9 cellular contexts compared by ENCODE assay signal in genomic region chr1:107750364-107750959, GRCh38.
DNase-seq lines count a peak whose midpoint lies in the region; ATAC-seq and TF ChIP-seq lines count a peak whose summit lies in the region.
"Had no signal": no experiment of that assay in that cellular context is flagged by ENCODE, and none has a peak within 500 bp of the region (broad histone marks: within the 10 kb centered on the region; RNA-seq: fewer than 3 reads in every experiment).

No MANE protein-coding gene starts in this region.

- POLR2A ChIA-PET in HEK293 (lab: Yijun Ruan, JAX), result no interaction called here
- POLR2A ChIA-PET in activated CD8-positive, alpha-beta T cell treated with anti-CD3 and anti-CD28 coated beads for 36 hours (lab: Charles Lee), result no interaction called here

- peak; percentile 51; the same call in 1 of the 2 replicates for TF ChIP-seq CTCF in HEK293 (tag by site-specific recombination; IDR thresholded peaks at IDR 0.05)
- TF ChIP-seq CTCF in activated CD8-positive, alpha-beta T cell treated with anti-CD3 and anti-CD28 coated beads for 36 hours (IDR thresholded peaks at IDR 0.05), result peak; percentile 72

- DNase-seq in DMS114 treated with DMSO at 0.1 percent for 48 hours (lab: John Stamatoyannopoulos, UW; ENCODE audit: unreplicated experiment) (peak; percentile 30), NCI-H226 (peak; percentile 26), glomerular visceral epithelial cell (ENCODE audit: extremely low spot score) (peak; percentile 70), retina (peak; percentile 68)
- peak; percentile 74 for DNase-seq in activated CD8-positive, alpha-beta T cell treated with anti-CD3 and anti-CD28 coated beads for 36 hours
- no peak for DNase-seq in activated T-helper 2 cell treated with anti-CD3 and anti-CD28 coated beads, Interferon-gamma antibody, Interleukin-2, Interleukin-4, amounts not matched to agents 10 μg/mL and 5 μg/mL and 100 μg/mL, durations not matched to agents 14 hours and 24 hours and 36 hours (ENCODE audit: low spot score)
- DNase-seq: activated B cell treated with CpG ODN at 0.5 μM for 24 hours had no signal

- no peak overlapping the region for H3K27ac ChIP-seq in HEK293 (ENCODE audit: extremely low read depth, low read depth, low read length)

- H3K4me1 ChIP-seq in HEK293 (ENCODE audit: control insufficient read depth, insufficient read depth, low read length), result no peaks in the 10 kb centered on the region

- peaks cover 8% of the 10 kb centered on the region for H3K36me3 Mint-ChIP-seq in activated CD8-positive, alpha-beta T cell treated with anti-CD3 and anti-CD28 coated beads for 36 hours (ENCODE audit: low read depth)
- no peaks in the 10 kb centered on the region for H3K36me3 Mint-ChIP-seq in activated T-helper 2 cell treated with anti-CD3 and anti-CD28 coated beads, Interferon-gamma antibody, Interleukin-2, Interleukin-4, amounts not matched to agents 10 μg/mL and 5 μg/mL and 100 μg/mL, durations not matched to agents 14 hours and 24 hours and 36 hours (ENCODE audit: low read depth)

- no peaks in the 10 kb centered on the region for H3K9me3 Mint-ChIP-seq in activated CD8-positive, alpha-beta T cell treated with anti-CD3 and anti-CD28 coated beads for 36 hours
- no peaks in the 10 kb centered on the region for H3K9me3 Mint-ChIP-seq in activated T-helper 2 cell treated with anti-CD3 and anti-CD28 coated beads, Interferon-gamma antibody, Interleukin-2, Interleukin-4, amounts not matched to agents 10 μg/mL and 5 μg/mL and 100 μg/mL, durations not matched to agents 14 hours and 24 hours and 36 hours
- H3K9me3 Mint-ChIP-seq: activated B cell treated with CpG ODN at 0.5 μM for 24 hours had no signal

- CTCF ChIA-PET in HEK293 (lab: Yijun Ruan, JAX), result interaction anchor here (0.6 to 7.2 kb wide), 19 partner anchors 8 to 473 kb away, joined by 3 to 76 read pairs (median 3); no protein-coding TSS in a partner anchor
- CTCF ChIA-PET in activated CD8-positive, alpha-beta T cell treated with anti-CD3 and anti-CD28 coated beads for 36 hours (lab: Charles Lee), result interaction anchor here (0.6 to 2.2 kb wide), 11 partner anchors 8 to 553 kb away, joined by 3 to 12 read pairs (median 4); no protein-coding TSS in a partner anchor

- ATAC-seq in activated CD8-positive, alpha-beta T cell treated with anti-CD3 and anti-CD28 coated beads for 36 hours, result no peak
- ATAC-seq in HG03521 (IDR thresholded peaks at IDR 0.05; ENCODE audit: unreplicated experiment), result no peak

- no peaks in the 10 kb centered on the region for H3K36me3 ChIP-seq in HEK293 (ENCODE audit: control insufficient read depth in 2 of 2, insufficient read depth in 1 of 2, low read length in 2 of 2)

- intact Hi-C loops in activated CD8-positive, alpha-beta T cell treated with anti-CD3 and anti-CD28 coated beads for 36 hours (cut with micrococcal nuclease), result loop anchor here (10.0 kb wide), 1 partner anchor 56 kb away; no protein-coding TSS in a partner anchor
- intact Hi-C loops in activated T-helper 2 cell treated with anti-CD3 and anti-CD28 coated beads, Interferon-gamma antibody, Interleukin-2, Interleukin-4, amounts not matched to agents 10 μg/mL and 5 μg/mL and 100 μg/mL, durations not matched to agents 14 hours and 24 hours and 36 hours (cut with micrococcal nuclease), result no loop called here

- H3K27ac Mint-ChIP-seq in activated CD8-positive, alpha-beta T cell treated with anti-CD3 and anti-CD28 coated beads for 36 hours, result no peak overlapping the region
- no peak overlapping the region for H3K27ac Mint-ChIP-seq in activated T-helper 2 cell treated with anti-CD3 and anti-CD28 coated beads, Interferon-gamma antibody, Interleukin-2, Interleukin-4, amounts not matched to agents 10 μg/mL and 5 μg/mL and 100 μg/mL, durations not matched to agents 14 hours and 24 hours and 36 hours
- H3K27ac Mint-ChIP-seq: activated B cell treated with CpG ODN at 0.5 μM for 24 hours had no signal

- H3K4me1 Mint-ChIP-seq in activated CD8-positive, alpha-beta T cell treated with anti-CD3 and anti-CD28 coated beads for 36 hours (ENCODE audit: low read depth), result no peaks in the 10 kb centered on the region
- no peaks in the 10 kb centered on the region for H3K4me1 Mint-ChIP-seq in activated T-helper 2 cell treated with anti-CD3 and anti-CD28 coated beads, Interferon-gamma antibody, Interleukin-2, Interleukin-4, amounts not matched to agents 10 μg/mL and 5 μg/mL and 100 μg/mL, durations not matched to agents 14 hours and 24 hours and 36 hours (ENCODE audit: low read depth)

- no peaks in the 10 kb centered on the region for H3K27me3 Mint-ChIP-seq in activated CD8-positive, alpha-beta T cell treated with anti-CD3 and anti-CD28 coated beads for 36 hours
- no peaks in the 10 kb centered on the region for H3K27me3 Mint-ChIP-seq in activated T-helper 2 cell treated with anti-CD3 and anti-CD28 coated beads, Interferon-gamma antibody, Interleukin-2, Interleukin-4, amounts not matched to agents 10 μg/mL and 5 μg/mL and 100 μg/mL, durations not matched to agents 14 hours and 24 hours and 36 hours (ENCODE audit: low read depth)
- H3K27me3 Mint-ChIP-seq: activated B cell treated with CpG ODN at 0.5 μM for 24 hours had no signal

- no peaks in the 10 kb centered on the region for H3K9me3 ChIP-seq in HEK293 (ENCODE audit: control insufficient read depth, insufficient read depth, low read depth, low read length)

- H3K4me3 Mint-ChIP-seq in activated CD8-positive, alpha-beta T cell treated with anti-CD3 and anti-CD28 coated beads for 36 hours, result no peak overlapping the region
- no peak overlapping the region for H3K4me3 Mint-ChIP-seq in activated T-helper 2 cell treated with anti-CD3 and anti-CD28 coated beads, Interferon-gamma antibody, Interleukin-2, Interleukin-4, amounts not matched to agents 10 μg/mL and 5 μg/mL and 100 μg/mL, durations not matched to agents 14 hours and 24 hours and 36 hours (ENCODE audit: low read depth)
- H3K4me3 Mint-ChIP-seq: activated B cell treated with CpG ODN at 0.5 μM for 24 hours had no signal

- no peak overlapping the region for H3K4me3 ChIP-seq in HEK293 (ENCODE audit: low read depth, low read length)

TF ChIP-seq in HEK293, 187 proteins besides CTCF, POLR2A, EP300 and RAD21 (continues in another document):
- TF ChIP-seq PRDM6 (tag by site-specific recombination; IDR thresholded peaks at IDR 0.05) (0 out of 2 replicates have a peak, but pooled peaks have one; percentile 27), ZBTB10 (tag by site-specific recombination; IDR thresholded peaks at IDR 0.05) (no peak), ZNF654 (tag by site-specific recombination; IDR thresholded peaks at IDR 0.05; ENCODE audit: low read depth) (peak; percentile 93), ZNF2 (tag by site-specific recombination; IDR thresholded peaks at IDR 0.05) (0 out of 2 replicates have a peak, but pooled peaks have one; percentile 72), ZNF660 (tag by site-specific recombination; IDR thresholded peaks at IDR 0.05) (peak; percentile 73; the same call in 1 of the 2 replicates), ZNF311 (tag by site-specific recombination; IDR thresholded peaks at IDR 0.05; ENCODE audit: borderline replicate concordance) (no peak), ZNF639 (tag by site-specific recombination; IDR thresholded peaks at IDR 0.05) (no peak), ZNF624 (tag by site-specific recombination; IDR thresholded peaks at IDR 0.05) (no peak), ZNF521 (tag by site-specific recombination; IDR thresholded peaks at IDR 0.05) (no peak)
